10 cellular contexts compared by ENCODE assay signal in the genomic region with DNA sequence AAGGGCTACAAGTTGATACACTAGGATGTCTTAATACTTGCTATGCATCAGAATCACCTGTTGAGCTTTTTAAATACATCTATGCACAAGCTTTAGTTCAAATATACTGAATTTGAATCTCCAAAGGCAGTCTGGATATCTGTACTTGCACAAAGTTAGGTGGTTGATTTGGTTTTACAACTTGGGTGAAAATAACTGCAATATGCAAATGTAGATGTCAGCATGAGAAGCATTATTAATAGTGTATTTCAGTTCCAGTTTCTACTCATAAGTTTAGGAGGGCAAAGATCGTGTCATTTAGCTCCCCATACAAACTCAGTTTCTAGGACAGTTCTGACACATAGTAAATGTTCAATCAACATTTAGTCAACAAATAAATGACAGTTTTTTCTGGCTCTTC. TPM values are rescaled to one million over a fixed set of nuclear protein-coding genes. Genes with fewer than 3 reads are reported as not detected.
DNase-seq lines count a peak whose midpoint lies in the region; ATAC-seq and TF ChIP-seq lines count a peak whose summit lies in the region.
"Had no signal": no experiment of that assay in that cellular context is flagged by ENCODE, and none has a peak within 500 bp of the region (broad histone marks: within the 10 kb centered on the region; RNA-seq: fewer than 3 reads in every experiment).

No MANE protein-coding gene starts in this region.

- H3K9me3 Mint-ChIP-seq in naive B cell: peaks cover 0 to 6% (median 0%) of the 10 kb centered on the region in 7 donors

- H3K4me3 Mint-ChIP-seq in naive B cell: peak overlapping the region; percentile 15 to 88 (median 80)

- CTCF ChIA-PET in HEK293T (lab: Yijun Ruan, JAX): no interaction called here

- peak overlapping the region; percentile 88 to 98 (median 95) for H3K27ac Mint-ChIP-seq in naive B cell

- peaks cover 49 to 71% (median 69%) of the 10 kb centered on the region in 3 donors for H3K4me1 Mint-ChIP-seq in naive B cell

- H3K27me3 Mint-ChIP-seq in naive B cell: no peaks in the 10 kb centered on the region

- H3K36me3 Mint-ChIP-seq in naive B cell: peaks cover 45 to 46% of the 10 kb centered on the region in 2 donors

- peak; percentile 97 for ATAC-seq in GM19025 (IDR thresholded peaks at IDR 0.05; ENCODE audit: low read depth, unreplicated experiment)
- ATAC-seq in GM21717 (IDR thresholded peaks at IDR 0.05; ENCODE audit: unreplicated experiment): peak; percentile 93
- ATAC-seq in HG03135 (IDR thresholded peaks at IDR 0.05; ENCODE audit: unreplicated experiment): peak; percentile 99
- ATAC-seq in naive B cell (ENCODE audit: low read depth in 2 of 2): peak; percentile 97

- POLR2A ChIA-PET in HEK293T (lab: Yijun Ruan, JAX): no interaction called here

- peak; percentile 27 for DNase-seq in naive B cell
- no peak for DNase-seq in stimulated activated naive CD4-positive, alpha-beta T cell treated with Interleukin-2 at 50 U/mL for 16 hours (lab: John Stamatoyannopoulos, UW)
- DNase-seq in pons (ENCODE audit: low spot score): no peak
- no peak for DNase-seq in HEK293T (ENCODE audit: extremely low spot score)
- no peak for DNase-seq in activated effector memory CD4-positive, alpha-beta T cell treated with Interleukin-2 at 50 U/mL for 16 hours
- DNase-seq: activated CD4-positive, alpha-beta T cell treated with anti-CD3 and anti-CD28 coated beads for 48 hours; NCI-H187 had no signal

TF ChIP-seq in HEK293T, 16 proteins besides CTCF, POLR2A, EP300 and RAD21:
- no peak for TF ChIP-seq FOXK2 (IDR thresholded peaks at IDR 0.05)
- no peak for TF ChIP-seq SP1 (IDR thresholded peaks at IDR 0.05)
- TF ChIP-seq FOXA1 (IDR thresholded peaks at IDR 0.05): no peak
- TF ChIP-seq NFRKB (IDR thresholded peaks at IDR 0.05): no peak
- no peak for TF ChIP-seq ELF4 (IDR thresholded peaks at IDR 0.05)
- TF ChIP-seq ZNF384 (IDR thresholded peaks at IDR 0.05): no peak
- TF ChIP-seq FOXM1 (IDR thresholded peaks at IDR 0.05; ENCODE audit: borderline replicate concordance): no peak
- no peak for TF ChIP-seq LEF1 (IDR thresholded peaks at IDR 0.05; ENCODE audit: borderline replicate concordance)
- TF ChIP-seq, protein P1, sequence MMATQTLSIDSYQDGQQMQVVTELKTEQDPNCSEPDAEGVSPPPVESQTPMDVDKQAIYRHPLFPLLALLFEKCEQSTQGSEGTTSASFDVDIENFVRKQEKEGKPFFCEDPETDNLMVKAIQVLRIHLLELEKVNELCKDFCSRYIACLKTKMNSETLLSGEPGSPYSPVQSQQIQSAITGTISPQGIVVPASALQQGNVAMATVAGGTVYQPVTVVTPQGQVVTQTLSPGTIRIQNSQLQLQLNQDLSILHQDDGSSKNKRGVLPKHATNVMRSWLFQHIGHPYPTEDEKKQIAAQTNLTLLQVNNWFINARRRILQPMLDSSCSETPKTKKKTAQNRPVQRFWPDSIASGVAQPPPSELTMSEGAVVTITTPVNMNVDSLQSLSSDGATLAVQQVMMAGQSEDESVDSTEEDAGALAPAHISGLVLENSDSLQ (IDR thresholded peaks at IDR 0.05): no peak
- no peak for TF ChIP-seq SUZ12 (IDR thresholded peaks at IDR 0.05)
- no peak for TF ChIP-seq ARNT (IDR thresholded peaks at IDR 0.05)
- no peak for TF ChIP-seq L3MBTL2 (conservative IDR thresholded peaks at IDR 0.05)
- TF ChIP-seq BHLHE40 (IDR thresholded peaks at IDR 0.05; ENCODE audit: borderline replicate concordance): no peak
- no peak for TF ChIP-seq CTBP1 (IDR thresholded peaks at IDR 0.05; ENCODE audit: borderline replicate concordance)
- TF ChIP-seq HDGF (IDR thresholded peaks at IDR 0.05; ENCODE audit: borderline replicate concordance): no peak
- no peak for TF ChIP-seq TARDBP (IDR thresholded peaks at IDR 0.05)

RNA-seq across cellular contexts. Expression of gene IQCB1, which starts 25.6 kb away (rescaled TPM):
- 10 to 100 TPM; 40.4 to 53.9 (median 46.7) TPM for polyA plus RNA-seq in naive B cell (ENCODE audit: low read depth in 6 of 6)

RNA-seq across cellular contexts. Expression of gene EAF2, which starts 25.8 kb away (rescaled TPM):
- polyA plus RNA-seq in naive B cell (ENCODE audit: low read depth in 6 of 6): 100 to 1,000 TPM; 431 to 811 (median 611) TPM

RNA-seq across cellular contexts. Expression of gene GOLGB1, which starts 59.7 kb away (rescaled TPM):
- polyA plus RNA-seq in naive B cell (ENCODE audit: low read depth in 6 of 6): 10 to 100 TPM in 1 of 6 donors, 1 to 10 TPM in 5; 1.2 to 10.6 (median 5.8) TPM
